19 cellular contexts compared by ENCODE assay signal in the genomic region with DNA sequence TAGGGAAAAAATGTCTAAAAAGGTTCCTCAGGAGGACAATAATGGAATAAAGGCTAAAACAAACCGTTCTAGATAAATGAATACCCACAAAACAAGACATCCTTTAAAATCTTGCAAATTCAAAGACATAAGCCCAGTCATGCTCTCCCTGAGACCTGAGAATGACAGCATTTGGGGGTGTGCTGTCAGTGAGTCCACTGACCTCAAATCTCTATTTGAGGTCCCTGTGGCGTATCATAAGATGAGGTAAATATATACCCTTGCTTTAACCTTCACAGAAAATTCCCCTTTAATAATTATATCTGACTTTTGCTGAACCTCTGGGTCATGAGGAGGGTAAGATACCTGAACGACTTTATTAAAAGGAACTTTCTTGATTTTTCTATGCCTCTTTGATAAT. TPM values are rescaled to one million over a fixed set of nuclear protein-coding genes. Genes with fewer than 3 reads are reported as not detected.
A peak's percentile ranks its signal among the peaks of the same experiment; 100 is the strongest.
DNase-seq lines count a peak whose midpoint lies in the region; ATAC-seq and TF ChIP-seq lines count a peak whose summit lies in the region.
"Had no signal": no experiment of that assay in that cellular context is flagged by ENCODE, and none has a peak within 500 bp of the region (broad histone marks: within the 10 kb centered on the region; RNA-seq: fewer than 3 reads in every experiment).

No MANE protein-coding gene starts in this region.

- H3K27me3 ChIP-seq in left ventricle myocardium inferior (ENCODE audit: low read depth) (no peaks in the 10 kb centered on the region), parathyroid adenoma (ENCODE audit: control insufficient read depth, insufficient read depth, low read length) (no peaks in the 10 kb centered on the region)
- H3K27me3 ChIP-seq: BLaER1 had no signal

- H3K9ac ChIP-seq in parathyroid adenoma: no peak overlapping the region
- H3K9ac ChIP-seq: BLaER1, GM23248 had no signal

- H3K27me3 Mint-ChIP-seq in glutamatergic neuron (ENCODE audit: unreplicated experiment): no peaks in the 10 kb centered on the region
- H3K27me3 Mint-ChIP-seq: B cell; CD4-positive, alpha-beta T cell; CD8-positive, alpha-beta memory T cell had no signal

- peaks cover 23% of the 10 kb centered on the region for H3K36me3 ChIP-seq in left ventricle myocardium inferior
- no peaks in the 10 kb centered on the region for H3K36me3 ChIP-seq in parathyroid adenoma (ENCODE audit: control insufficient read depth, insufficient read depth, low read length)

- POLR2A ChIA-PET in GM10248 (lab: Yijun Ruan, JAX): no interaction called here

- H3K4me3 ChIP-seq in left ventricle myocardium inferior: no peak overlapping the region
- H3K4me3 ChIP-seq in parathyroid adenoma (ENCODE audit: low read depth, low read length): no peak overlapping the region
- H3K4me3 ChIP-seq: BLaER1, GM23248 had no signal

- DNase-seq in left ventricle myocardium inferior (no peak), cardiac septum (ENCODE audit: low spot score) (no peak), glutamatergic neuron (no peak), GM10248 (ENCODE audit: extremely low spot score) (no peak), EL (no peak)
- DNase-seq: CD4-positive, alpha-beta T cell; CD8-positive, alpha-beta memory T cell; DMS 273 treated with DMSO at 0.1 percent for 48 hours; DMS79; GF-D8; GM23248; H7; HCEC 1CT had no signal

- no peak for ATAC-seq in GM21423 (IDR thresholded peaks at IDR 0.05; ENCODE audit: unreplicated experiment)

- H2AFZ ChIP-seq in parathyroid adenoma: no peak overlapping the region
- H2AFZ ChIP-seq: GM23248 had no signal

- H3K9me3 ChIP-seq in left ventricle myocardium inferior (replicated peaks) (no peaks in the 10 kb centered on the region), parathyroid adenoma (ENCODE audit: control insufficient read depth, low read length) (no peaks in the 10 kb centered on the region)
- H3K9me3 ChIP-seq: BLaER1 had no signal

- CTCF ChIA-PET in GM10248 (lab: Yijun Ruan, JAX): interaction anchor here (1.0 to 2.9 kb wide), 9 partner anchors 8 to 93 kb away, joined by 3 to 14 read pairs (median 6); no protein-coding TSS in a partner anchor

- H3K4me2 ChIP-seq in parathyroid adenoma (ENCODE audit: low read length): no peak overlapping the region
- H3K4me2 ChIP-seq: BLaER1 had no signal

- peaks cover 50% of the 10 kb centered on the region for H3K4me1 Mint-ChIP-seq in glutamatergic neuron (ENCODE audit: low read depth, unreplicated experiment)

- H3K9me3 Mint-ChIP-seq in glutamatergic neuron (ENCODE audit: unreplicated experiment): peaks cover 3% of the 10 kb centered on the region
- H3K9me3 Mint-ChIP-seq: CD4-positive, alpha-beta T cell; CD8-positive, alpha-beta memory T cell had no signal

- peaks cover 7% of the 10 kb centered on the region for H3K79me2 ChIP-seq in parathyroid adenoma

- peak overlapping the region; percentile 82 for H3K27ac Mint-ChIP-seq in glutamatergic neuron (ENCODE audit: unreplicated experiment)
- H3K27ac Mint-ChIP-seq: B cell; CD4-positive, alpha-beta T cell had no signal

- H3K27ac ChIP-seq in left ventricle myocardium inferior (replicated peaks) (peak overlapping the region; percentile 9), parathyroid adenoma (peak overlapping the region; percentile 77)
- H3K27ac ChIP-seq: 22Rv1, BLaER1, C4-2B, GM23248 had no signal

- intact Hi-C loops in left ventricle myocardium inferior (cut with micrococcal nuclease): no loop called here
- intact Hi-C loops in cardiac septum (cut with DNase I): no loop called here

- no peak overlapping the region for H3K4me3 Mint-ChIP-seq in glutamatergic neuron (ENCODE audit: unreplicated experiment)
- H3K4me3 Mint-ChIP-seq: B cell; CD4-positive, alpha-beta T cell; CD8-positive, alpha-beta memory T cell had no signal

- H3K36me3 Mint-ChIP-seq in glutamatergic neuron (ENCODE audit: unreplicated experiment): no peaks in the 10 kb centered on the region

- H3K4me1 ChIP-seq in left ventricle myocardium inferior (peaks cover 38% of the 10 kb centered on the region), parathyroid adenoma (peaks cover 26% of the 10 kb centered on the region)
- H3K4me1 ChIP-seq: BLaER1 had no signal

- TF ChIP-seq CTCF in left ventricle myocardium inferior (IDR thresholded peaks at IDR 0.05; ENCODE audit: borderline replicate concordance) (no peak), glutamatergic neuron (IDR thresholded peaks at IDR 0.05; ENCODE audit: partially characterized antibody, unreplicated experiment) (no peak), parathyroid adenoma (IDR thresholded peaks at IDR 0.05) (no peak), GM10248 (IDR thresholded peaks at IDR 0.05; ENCODE audit: control extremely low read depth, extremely low read depth, low read depth, missing control alignments) (no peak)

RNA-seq across cellular contexts. Expression of gene CHRM4, which starts 53.6 kb away (rescaled TPM):
- not detected for total RNA-seq in left ventricle myocardium inferior
- total RNA-seq in cardiac septum: 0.27 TPM
- total RNA-seq in glutamatergic neuron (ENCODE audit: unreplicated experiment): 8.5 TPM
- total RNA-seq: CD8-positive, alpha-beta memory T cell; GM23248 had no signal
